27 cellular contexts compared by ENCODE assay signal in the genomic region with DNA sequence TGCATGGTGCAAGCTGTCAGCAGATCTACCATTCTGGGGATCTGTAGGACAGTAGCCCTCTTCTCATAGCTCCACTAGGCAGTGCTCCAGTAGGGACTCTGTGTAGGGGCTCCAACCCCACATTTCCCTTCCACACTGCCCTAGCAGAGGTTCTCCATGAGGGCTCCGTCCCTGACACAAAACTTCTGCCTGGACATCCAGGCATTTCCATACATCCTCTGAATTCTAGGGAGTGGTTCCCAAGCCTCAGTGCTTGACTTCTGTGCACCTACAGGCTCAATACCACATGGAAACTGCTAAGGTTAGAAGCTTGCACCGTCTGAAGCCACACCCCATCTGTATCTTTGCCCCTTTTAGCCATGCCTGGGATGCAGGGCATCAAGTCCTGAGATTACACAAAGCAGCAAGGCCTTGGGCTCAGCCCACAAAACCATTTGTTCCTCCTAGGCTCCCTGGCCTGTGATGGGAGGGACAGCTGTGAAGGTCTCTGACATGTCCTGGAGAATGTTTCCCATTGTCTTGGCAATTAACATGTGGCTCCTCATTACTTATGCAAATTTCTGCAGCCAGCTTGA.
"Had no signal": no experiment of that assay in that cellular context is flagged by ENCODE, and none has a peak within 500 bp of the region (broad histone marks: within the 10 kb centered on the region; RNA-seq: fewer than 3 reads in every experiment).

No MANE protein-coding gene starts in this region.

- ATAC-seq: effector memory CD8-positive, alpha-beta T cell; foreskin keratinocyte; gastroesophageal sphincter; heart left ventricle; left lobe of liver; mucosa of descending colon; sciatic nerve; stimulated activated naive CD8-positive, alpha-beta T cell treated with anti-CD3 and anti-CD28 coated beads, Interleukin-15, amount 100 ng/mL, for 72 hours had no signal

- H3K4me2 ChIP-seq: hepatocyte, smooth muscle cell had no signal

- FAIRE-seq: kidney had no signal

- H3K9me3 ChIP-seq: prostate gland, vagina had no signal

- H3K36me3 ChIP-seq: esophagus muscularis mucosa, gastroesophageal sphincter, heart left ventricle, prostate gland, right atrium auricular region, suprapubic skin, vagina had no signal

- H3K4me1 ChIP-seq: prostate gland, vagina had no signal

- DNase-seq: cortex of kidney; effector memory CD8-positive, alpha-beta T cell; foreskin keratinocyte; heart left ventricle; kidney; mucosa of descending colon; naive B cell; nephron progenitor cell; nucleus accumbens; stimulated activated CD4-positive, alpha-beta T cell treated with anti-CD3 and anti-CD28 coated beads, Interleukin-12 subunit alpha, Interleukin-12 subunit beta, amount 100 ng/mL, for 4 hours; stimulated activated CD4-positive, alpha-beta T cell treated with anti-CD3 and anti-CD28 coated beads, Interleukin-1b, Interleukin-23, amount 100 ng/mL, for 48 hours; stimulated activated CD4-positive, alpha-beta T cell treated with anti-CD3 and anti-CD28 coated beads, Interleukin-4, amount 100 ng/mL, for 1 hour; stimulated activated CD8-positive, alpha-beta memory T cell treated with anti-CD3 and anti-CD28 coated beads, Interleukin-4, amount 100 ng/mL, for 48 hours; stimulated activated naive CD4-positive, alpha-beta T cell; stimulated activated naive CD8-positive, alpha-beta T cell treated with anti-CD3 and anti-CD28 coated beads, Interleukin-15, amount 100 ng/mL, for 72 hours; trophoblast cell had no signal

- H3K27me3 ChIP-seq: esophagus muscularis mucosa, foreskin keratinocyte, gastroesophageal sphincter, heart left ventricle, hepatocyte, right atrium auricular region, suprapubic skin, vagina had no signal

- H3K4me3 ChIP-seq: esophagus muscularis mucosa, gastroesophageal sphincter, heart left ventricle, hepatocyte, lung, mucosa of descending colon, prostate gland, right atrium auricular region, smooth muscle cell, suprapubic skin, vagina had no signal

- H3K27ac ChIP-seq: esophagus muscularis mucosa, foreskin keratinocyte, gastroesophageal sphincter, heart left ventricle, hepatocyte, prostate gland, right atrium auricular region, suprapubic skin, vagina had no signal
